11 cellular contexts compared by ENCODE assay signal in genomic region chr9:684950-685340, GRCh38.
A peak's percentile ranks its signal among the peaks of the same experiment; 100 is the strongest.
DNase-seq lines count a peak whose midpoint lies in the region; ATAC-seq and TF ChIP-seq lines count a peak whose summit lies in the region.
"Had no signal": no experiment of that assay in that cellular context is flagged by ENCODE, and none has a peak within 500 bp of the region (broad histone marks: within the 10 kb centered on the region; RNA-seq: fewer than 3 reads in every experiment).

No MANE protein-coding gene starts in this region.

- no peak for TF ChIP-seq POLR2A in heart left ventricle (IDR thresholded peaks at IDR 0.05)

- no peaks in the 10 kb centered on the region for H3K9me3 ChIP-seq in heart left ventricle
- no peaks in the 10 kb centered on the region for H3K9me3 ChIP-seq in aorta (ENCODE audit: control insufficient read depth, low read length)

- H3K36me3 Mint-ChIP-seq in mesothelial cell of epicardium: peaks cover 7% of the 10 kb centered on the region
- H3K36me3 Mint-ChIP-seq in activated CD4-positive, alpha-beta T cell treated with anti-CD3 and anti-CD28 coated beads, Interleukin-2, amount 10 ng/mL, durations not matched to agents 7 days and 5 days (ENCODE audit: low read depth): no peaks in the 10 kb centered on the region
- H3K36me3 Mint-ChIP-seq: activated naive CD4-positive, alpha-beta T cell treated with anti-CD3 and anti-CD28 coated beads, Interleukin-2, amount 10 ng/mL, durations not matched to agents 7 days and 5 days had no signal

- no peaks in the 10 kb centered on the region for H3K27me3 Mint-ChIP-seq in mesothelial cell of epicardium (ENCODE audit: low read depth)
- peaks cover 8% of the 10 kb centered on the region for H3K27me3 Mint-ChIP-seq in activated CD4-positive, alpha-beta T cell treated with anti-CD3 and anti-CD28 coated beads, Interleukin-2, amount 10 ng/mL, durations not matched to agents 7 days and 5 days
- H3K27me3 Mint-ChIP-seq: activated naive CD4-positive, alpha-beta T cell treated with anti-CD3 and anti-CD28 coated beads, Interleukin-2, amount 10 ng/mL, durations not matched to agents 7 days and 5 days had no signal

- H3K4me3 ChIP-seq in heart left ventricle: peak overlapping the region in 1 of 12 donors; percentile 20
- peak overlapping the region; percentile 14 to 62 for H3K4me3 ChIP-seq in aorta (ENCODE audit: low read length in 2 of 2)

- peaks cover 0 to 61% (median 40%) of the 10 kb centered on the region in 12 donors for H3K4me1 ChIP-seq in heart left ventricle
- H3K4me1 ChIP-seq in aorta (ENCODE audit: control insufficient read depth in 1 of 2, insufficient read depth in 2 of 2, low read length in 2 of 2): peaks cover 2 to 9% of the 10 kb centered on the region in 2 donors

- DNase-seq in heart left ventricle (no peak), cardiac septum (ENCODE audit: low spot score) (no peak), mesothelial cell of epicardium (ENCODE audit: low spot score in 2 of 2, unreplicated experiment in 2 of 2) (no peak), aorta (no peak)
- DNase-seq in activated CD8-positive, alpha-beta memory T cell treated with anti-CD3 and anti-CD28 coated beads for 24 hours: no peak
- no peak for DNase-seq in activated CD4-positive, alpha-beta T cell treated with anti-CD3 and anti-CD28 coated beads, Interleukin-2, amount 10 ng/mL, durations not matched to agents 7 days and 5 days
- DNase-seq: activated naive CD4-positive, alpha-beta T cell treated with anti-CD3 and anti-CD28 coated beads, Interleukin-2, amount 10 ng/mL, durations not matched to agents 7 days and 5 days; NCI-H1092 had no signal

- CTCF ChIA-PET in activated CD4-positive, alpha-beta T cell treated with anti-CD3 and anti-CD28 coated beads, Interleukin-2, amount 10 ng/mL, durations not matched to agents 7 days and 5 days (lab: Charles Lee): interaction anchor here (1.7 kb wide), 1 partner anchor 13 kb away, joined by 4 read pairs; no protein-coding TSS in a partner anchor

- H3K4me1 Mint-ChIP-seq in mesothelial cell of epicardium: peaks cover 50% of the 10 kb centered on the region
- H3K4me1 Mint-ChIP-seq in activated CD4-positive, alpha-beta T cell treated with anti-CD3 and anti-CD28 coated beads, Interleukin-2, amount 10 ng/mL, durations not matched to agents 7 days and 5 days: no peaks in the 10 kb centered on the region
- H3K4me1 Mint-ChIP-seq: activated naive CD4-positive, alpha-beta T cell treated with anti-CD3 and anti-CD28 coated beads, Interleukin-2, amount 10 ng/mL, durations not matched to agents 7 days and 5 days had no signal

- POLR2A ChIA-PET in activated CD4-positive, alpha-beta T cell treated with anti-CD3 and anti-CD28 coated beads, Interleukin-2, amount 10 ng/mL, durations not matched to agents 7 days and 5 days (lab: Charles Lee): no interaction called here

- H3K9me3 Mint-ChIP-seq in mesothelial cell of epicardium: peaks cover 5% of the 10 kb centered on the region
- no peaks in the 10 kb centered on the region for H3K9me3 Mint-ChIP-seq in activated CD4-positive, alpha-beta T cell treated with anti-CD3 and anti-CD28 coated beads, Interleukin-2, amount 10 ng/mL, durations not matched to agents 7 days and 5 days
- H3K9me3 Mint-ChIP-seq: activated naive CD4-positive, alpha-beta T cell treated with anti-CD3 and anti-CD28 coated beads, Interleukin-2, amount 10 ng/mL, durations not matched to agents 7 days and 5 days had no signal

- ATAC-seq in heart left ventricle: peak in 1 of 4 donors; percentile 28
- ATAC-seq in aorta (ENCODE audit: low FRiP score): peak; percentile 81
- ATAC-seq in HG02678 (IDR thresholded peaks at IDR 0.05; ENCODE audit: unreplicated experiment): no peak

- H3K27ac ChIP-seq in heart left ventricle (peak overlapping the region in 11 of 12 donors; percentile 7 to 92 (median 41)), cingulate gyrus (ENCODE audit: low read depth, low read length) (peak overlapping the region; percentile 76), aorta (ENCODE audit: low read depth in 1 of 2, low read length in 2 of 2) (peak overlapping the region in 1 of 2 donors; percentile 99)

- TF ChIP-seq CTCF in heart left ventricle (IDR thresholded peaks at IDR 0.05) (no peak), mesothelial cell of epicardium (IDR thresholded peaks at IDR 0.05; ENCODE audit: unreplicated experiment) (no peak)

- H3K27me3 ChIP-seq in heart left ventricle (no peaks in the 10 kb centered on the region), aorta (ENCODE audit: control insufficient read depth in 1 of 2, insufficient read depth in 2 of 2, low read length in 1 of 2) (no peaks in the 10 kb centered on the region)

- H3K36me3 ChIP-seq in heart left ventricle (peaks cover 0 to 9% (median 0%) of the 10 kb centered on the region in 9 donors), aorta (ENCODE audit: control insufficient read depth in 1 of 2, insufficient read depth in 2 of 2, low read length in 1 of 2) (peaks cover 0 to 3% of the 10 kb centered on the region in 2 donors)

- peak overlapping the region; percentile 84 for H3K27ac Mint-ChIP-seq in mesothelial cell of epicardium
- no peak overlapping the region for H3K27ac Mint-ChIP-seq in activated CD4-positive, alpha-beta T cell treated with anti-CD3 and anti-CD28 coated beads, Interleukin-2, amount 10 ng/mL, durations not matched to agents 7 days and 5 days
- H3K27ac Mint-ChIP-seq: activated naive CD4-positive, alpha-beta T cell treated with anti-CD3 and anti-CD28 coated beads, Interleukin-2, amount 10 ng/mL, durations not matched to agents 7 days and 5 days; B cell had no signal

- intact Hi-C loops in heart left ventricle (cut with DNase I): loop anchor here in 1 of 10 donors (1.0 kb wide), 1 partner anchor 15 kb away; no protein-coding TSS in a partner anchor
- intact Hi-C loops in cardiac septum (cut with DNase I): no loop called here
- intact Hi-C loops in aorta (cut with DNase I): loop anchor here (2.0 to 10.0 kb wide), 4 partner anchors 43 to 150 kb away; no protein-coding TSS in a partner anchor

- WGBS in heart left ventricle, 4 donors: 46 to 54% (median 49%) methylated on average over 4 of the region's 4 CpGs
- WGBS in aorta, 2 donors: 2 to 4% methylated on average over 4 of the region's 4 CpGs

- peak overlapping the region; percentile 54 for H3K4me3 Mint-ChIP-seq in mesothelial cell of epicardium
- no peak overlapping the region for H3K4me3 Mint-ChIP-seq in activated CD4-positive, alpha-beta T cell treated with anti-CD3 and anti-CD28 coated beads, Interleukin-2, amount 10 ng/mL, durations not matched to agents 7 days and 5 days
- H3K4me3 Mint-ChIP-seq: activated naive CD4-positive, alpha-beta T cell treated with anti-CD3 and anti-CD28 coated beads, Interleukin-2, amount 10 ng/mL, durations not matched to agents 7 days and 5 days; B cell had no signal
